8 cellular contexts compared by ENCODE assay signal in the genomic region with DNA sequence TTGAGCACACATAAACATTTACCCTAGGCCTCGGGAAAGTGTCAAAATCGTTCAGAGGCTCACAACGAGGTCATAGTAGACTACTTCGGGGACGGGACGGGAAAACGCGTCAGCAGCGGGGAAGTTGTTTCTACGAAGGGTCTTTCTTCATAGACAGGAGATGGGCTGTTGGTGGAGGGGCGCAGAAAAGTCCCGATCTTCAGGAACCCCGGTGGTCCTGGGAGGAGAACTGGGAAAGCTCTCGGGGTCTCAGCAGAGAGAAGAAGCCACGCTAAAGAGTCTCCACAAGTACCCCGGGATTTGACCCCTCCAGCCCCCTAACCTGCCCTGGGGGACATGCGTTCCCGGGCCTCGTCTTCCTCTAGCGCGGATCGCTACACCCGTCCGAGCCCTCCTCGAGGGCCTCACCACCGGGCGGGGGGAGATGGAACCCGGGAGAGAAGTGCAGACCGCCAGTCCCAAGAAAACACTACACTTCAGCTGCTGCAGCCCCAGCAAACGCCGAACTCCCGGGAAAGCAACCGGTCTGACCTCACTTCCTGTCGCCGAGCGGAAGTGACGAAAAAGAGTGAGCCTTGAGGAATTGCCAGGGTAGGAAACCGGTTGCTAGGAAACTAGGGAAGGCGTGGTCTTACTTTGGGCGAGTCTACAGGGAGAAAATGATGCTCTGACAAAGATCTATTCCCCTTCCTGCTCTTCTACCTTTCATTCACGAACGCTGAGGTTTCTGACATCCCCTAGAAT. TPM values are rescaled to one million over a fixed set of nuclear protein-coding genes. Genes with fewer than 3 reads are reported as not detected.
A peak's percentile ranks its signal among the peaks of the same experiment; 100 is the strongest.
DNase-seq lines count a peak whose midpoint lies in the region; ATAC-seq and TF ChIP-seq lines count a peak whose summit lies in the region.

A gene (minus strand): TSS at position 534 of the 744 bp plus-strand sequence. CDS start 1,611 bp downstream, outside the sequence.

- peaks cover 29% of the 10 kb centered on the region; the same call in 1 of the 2 replicates for H3K4me1 ChIP-seq in PC-3 (ENCODE audit: insufficient read depth, low read length)
- H3K4me1 ChIP-seq in mucosa of descending colon (ENCODE audit: low read depth) = peaks cover 19% of the 10 kb centered on the region

- no peaks in the 10 kb centered on the region for H3F3A ChIP-seq in PC-3 (ENCODE audit: low read length, unreplicated experiment)

- POLR2A ChIA-PET in PC-3 (lab: Charles Lee; ENCODE audit: unreplicated experiment) = no interaction called here

- H3K27ac ChIP-seq in PC-3 (ENCODE audit: low read length) (no peak within 1 kb of the TSS), epithelial cell of prostate (peak within 1 kb of the TSS; percentile 64)

- TF ChIP-seq CTCF in PC-3 (conservative IDR thresholded peaks at IDR 0.05; ENCODE audit: low read depth, low read length) = no peak
- TF ChIP-seq CTCF in mucosa of descending colon (IDR thresholded peaks at IDR 0.05) = no peak

- H3K27me3 ChIP-seq in PC-3 (ENCODE audit: low read length) = no peaks in the 10 kb centered on the region

- DNase-seq in DMS114 treated with DMSO at 0.1 percent for 48 hours (lab: John Stamatoyannopoulos, UW; ENCODE audit: unreplicated experiment) (peak; percentile 96), PC-3 (peak; percentile 96), activated T-cell treated with anti-CD3 and anti-CD28 coated beads for 48 hours (ENCODE audit: low read depth) (peak; percentile 84), epithelial cell of prostate (ENCODE audit: low read depth, low spot score) (peak; percentile 96), mucosa of descending colon (peak; percentile 92 to 99 (median 92))
- peak; percentile 89 for DNase-seq in stimulated activated CD8-positive, alpha-beta memory T cell treated with anti-CD3 and anti-CD28 coated beads, Interleukin-4, amount 100 ng/mL, for 24 hours (ENCODE audit: low read depth)

- BruUV-seq in PC-3 (replicated peaks; lab: Mats Ljungman, UMichigan) = TSS peak; percentile 68

- no peak for TF ChIP-seq EP300 in Ishikawa (IDR thresholded peaks at IDR 0.05; ENCODE audit: borderline replicate concordance)

- no peaks in the 10 kb centered on the region for H4K20me1 ChIP-seq in PC-3 (ENCODE audit: low read length)

- H3K9ac ChIP-seq in PC-3 (ENCODE audit: low read length) = peak within 1 kb of the TSS; percentile 95

- H3K36me3 ChIP-seq in PC-3 (ENCODE audit: low read depth, low read length) (no peaks in the 10 kb centered on the region), mucosa of descending colon (ENCODE audit: low read depth) (no peaks in the 10 kb centered on the region)

- H3K9me3 ChIP-seq in PC-3 (ENCODE audit: low read length) (no peaks in the 10 kb centered on the region), mucosa of descending colon (no peaks in the 10 kb centered on the region)

- peak within 1 kb of the TSS; percentile 95 for H3K4me3 ChIP-seq in PC-3 (ENCODE audit: low read length)
- H3K4me3 ChIP-seq in mucosa of descending colon = peak within 1 kb of the TSS; percentile 78

- peak; percentile 91 for ATAC-seq in GM21576 (IDR thresholded peaks at IDR 0.05; ENCODE audit: unreplicated experiment)
- ATAC-seq in PC-3 = peak; percentile 86
- peak; percentile 97 for ATAC-seq in mucosa of descending colon

- no peaks in the 10 kb centered on the region for H3K9me2 ChIP-seq in PC-3 (replicated peaks; ENCODE audit: low read length)

- intact Hi-C loops in PC-3 (cut with micrococcal nuclease) = no loop called here
- intact Hi-C loops in mucosa of descending colon (cut with DNase I, micrococcal nuclease) = loop anchor here in 1 of 2 donors (5.0 kb wide), 1 partner anchor 151 kb away; no protein-coding TSS in a partner anchor

- H2AFZ ChIP-seq in PC-3 (ENCODE audit: low read length) = peak within 1 kb of the TSS; percentile 90

- peaks cover 49% of the 10 kb centered on the region for H3K79me2 ChIP-seq in PC-3 (ENCODE audit: low read length)

- CTCF ChIA-PET in PC-3 (lab: Charles Lee) = no interaction called here

- H3K4me2 ChIP-seq in PC-3 (ENCODE audit: low read length) = peak within 1 kb of the TSS; percentile 98

- no peak for TF ChIP-seq RAD21 in Ishikawa (IDR thresholded peaks at IDR 0.05; ENCODE audit: low read depth)

TF ChIP-seq in Ishikawa, 13 proteins besides CTCF, POLR2A, EP300 and RAD21:
- TF ChIP-seq CREB1 (IDR thresholded peaks at IDR 0.05; ENCODE audit: low read depth) = peak; percentile 97
- TF ChIP-seq TEAD4 (IDR thresholded peaks at IDR 0.05) = no peak
- no peak for TF ChIP-seq ZBTB7A (IDR thresholded peaks at IDR 0.05; ENCODE audit: low read depth)
- TF ChIP-seq, protein P1, sequence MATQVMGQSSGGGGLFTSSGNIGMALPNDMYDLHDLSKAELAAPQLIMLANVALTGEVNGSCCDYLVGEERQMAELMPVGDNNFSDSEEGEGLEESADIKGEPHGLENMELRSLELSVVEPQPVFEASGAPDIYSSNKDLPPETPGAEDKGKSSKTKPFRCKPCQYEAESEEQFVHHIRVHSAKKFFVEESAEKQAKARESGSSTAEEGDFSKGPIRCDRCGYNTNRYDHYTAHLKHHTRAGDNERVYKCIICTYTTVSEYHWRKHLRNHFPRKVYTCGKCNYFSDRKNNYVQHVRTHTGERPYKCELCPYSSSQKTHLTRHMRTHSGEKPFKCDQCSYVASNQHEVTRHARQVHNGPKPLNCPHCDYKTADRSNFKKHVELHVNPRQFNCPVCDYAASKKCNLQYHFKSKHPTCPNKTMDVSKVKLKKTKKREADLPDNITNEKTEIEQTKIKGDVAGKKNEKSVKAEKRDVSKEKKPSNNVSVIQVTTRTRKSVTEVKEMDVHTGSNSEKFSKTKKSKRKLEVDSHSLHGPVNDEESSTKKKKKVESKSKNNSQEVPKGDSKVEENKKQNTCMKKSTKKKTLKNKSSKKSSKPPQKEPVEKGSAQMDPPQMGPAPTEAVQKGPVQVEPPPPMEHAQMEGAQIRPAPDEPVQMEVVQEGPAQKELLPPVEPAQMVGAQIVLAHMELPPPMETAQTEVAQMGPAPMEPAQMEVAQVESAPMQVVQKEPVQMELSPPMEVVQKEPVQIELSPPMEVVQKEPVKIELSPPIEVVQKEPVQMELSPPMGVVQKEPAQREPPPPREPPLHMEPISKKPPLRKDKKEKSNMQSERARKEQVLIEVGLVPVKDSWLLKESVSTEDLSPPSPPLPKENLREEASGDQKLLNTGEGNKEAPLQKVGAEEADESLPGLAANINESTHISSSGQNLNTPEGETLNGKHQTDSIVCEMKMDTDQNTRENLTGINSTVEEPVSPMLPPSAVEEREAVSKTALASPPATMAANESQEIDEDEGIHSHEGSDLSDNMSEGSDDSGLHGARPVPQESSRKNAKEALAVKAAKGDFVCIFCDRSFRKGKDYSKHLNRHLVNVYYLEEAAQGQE (IDR thresholded peaks at IDR 0.05; ENCODE audit: low read depth) = no peak
- TF ChIP-seq TAF1 (IDR thresholded peaks at IDR 0.05; ENCODE audit: low read depth) = peak; percentile 77
- TF ChIP-seq TCF12 (IDR thresholded peaks at IDR 0.05; ENCODE audit: low read depth) = no peak
- no peak for TF ChIP-seq EGR1 (IDR thresholded peaks at IDR 0.05)
- TF ChIP-seq YY1 (IDR thresholded peaks at IDR 0.05; ENCODE audit: low read depth) = no peak
- TF ChIP-seq, protein P2, sequence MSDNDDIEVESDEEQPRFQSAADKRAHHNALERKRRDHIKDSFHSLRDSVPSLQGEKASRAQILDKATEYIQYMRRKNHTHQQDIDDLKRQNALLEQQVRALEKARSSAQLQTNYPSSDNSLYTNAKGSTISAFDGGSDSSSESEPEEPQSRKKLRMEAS (IDR thresholded peaks at IDR 0.05) = 0 out of 2 replicates have a peak, but pooled peaks have one; percentile 21

RNA-seq across cellular contexts. Expression of the gene that starts here (rescaled TPM):
- 21.5 and 21.9 TPM in 2 replicates for total RNA-seq in PC-3 (2014; rRNA removed)
- 10 to 100 TPM; 20.1 to 27.5 (median 23.6) TPM for total RNA-seq in mucosa of descending colon
